Comparison of ENCODE assay signal across 9 cellular contexts in the genomic region with DNA sequence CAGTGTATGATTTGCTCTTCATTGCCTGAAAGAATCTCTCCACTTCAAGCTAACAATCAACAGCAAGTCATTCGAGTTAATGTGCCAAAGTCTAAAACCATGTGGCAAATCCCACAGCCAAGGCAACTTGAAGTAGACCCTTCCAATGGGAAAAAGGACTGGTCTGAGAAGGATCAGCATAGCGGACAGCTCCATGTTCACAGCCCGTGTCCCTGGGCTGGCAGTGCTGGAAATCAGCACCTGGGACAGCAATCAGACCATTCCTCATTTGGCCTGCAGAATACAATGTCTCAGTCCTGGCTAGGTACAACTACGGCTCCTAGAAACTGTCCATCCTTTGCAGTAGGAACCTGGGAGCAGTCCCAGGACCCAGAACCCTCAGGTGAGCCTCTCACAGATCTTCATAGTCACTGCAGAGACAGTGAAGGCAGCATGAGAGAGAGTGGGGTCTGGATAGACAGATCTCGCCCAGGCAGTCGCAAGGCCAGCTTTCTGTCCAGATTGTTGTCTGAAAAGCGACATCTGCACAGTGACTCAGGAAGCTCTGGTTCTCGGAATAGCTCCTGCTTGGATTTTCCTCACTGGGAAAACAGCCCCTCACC. TPM values are rescaled to one million over a fixed set of nuclear protein-coding genes. Genes with fewer than 3 reads are reported as not detected.
DNase-seq lines count a peak whose midpoint lies in the region; ATAC-seq, FAIRE-seq and TF ChIP-seq lines count a peak whose summit lies in the region.
"Had no signal": no experiment of that assay in that cellular context is flagged by ENCODE, and none has a peak within 500 bp of the region (broad histone marks: within the 10 kb centered on the region; RNA-seq: fewer than 3 reads in every experiment).

No MANE protein-coding gene starts in this region.

- H3K4me3 ChIP-seq in DND-41 (ENCODE audit: low read depth in 1 of 2, low read length in 2 of 2), result no peak overlapping the region
- H3K4me3 ChIP-seq in right lobe of liver, result no peak overlapping the region

- DNase-seq in DND-41 (peak; percentile 66), M059J (ENCODE audit: low read depth) (peak; percentile 34), cerebellar cortex (ENCODE audit: low spot score) (peak; percentile 3), right lobe of liver (no peak), germinal center (ENCODE audit: low spot score) (no peak), RCC 7860 (ENCODE audit: low spot score) (no peak)

- no peaks in the 10 kb centered on the region for H3K36me3 ChIP-seq in DND-41 (ENCODE audit: insufficient read depth, low read length)
- no peaks in the 10 kb centered on the region for H3K36me3 ChIP-seq in right lobe of liver

- intact Hi-C loops in right lobe of liver (cut with DNase I), result no loop called here

- no peak for TF ChIP-seq POLR2A in right lobe of liver (IDR thresholded peaks at IDR 0.05)

- WGBS in right lobe of liver (ENCODE audit: insufficient coverage, low coverage, low lambda C conversion rate, missing lambda C conversion rate), result 53% methylated on average over 4 of the region's 8 CpGs

- no peak overlapping the region for H3K4me2 ChIP-seq in DND-41 (ENCODE audit: insufficient read depth, low read length)

- TF ChIP-seq CTCF in DND-41 (IDR thresholded peaks at IDR 0.05; ENCODE audit: borderline replicate concordance, extremely low read depth, low read length, poor library complexity, severe bottlenecking) (no peak), right lobe of liver (IDR thresholded peaks at IDR 0.05) (no peak)

- ATAC-seq in DND-41 (ENCODE audit: insufficient read depth, low read depth), result peak; percentile 98
- peak in 3 of 4 donors; percentile 49 to 73 (median 52) for ATAC-seq in right lobe of liver
- ATAC-seq in HG03469 (IDR thresholded peaks at IDR 0.05; ENCODE audit: unreplicated experiment), result no peak
- ATAC-seq in activated CD4-positive, CD25-positive, alpha-beta regulatory T cell treated with anti-CD3 and anti-CD28 coated beads, Interleukin-2, amount 50 U/mL, for 24 hours, result no peak

- H3K9me3 ChIP-seq in DND-41 (ENCODE audit: insufficient read depth, low read length, severe bottlenecking) (no peaks in the 10 kb centered on the region), right lobe of liver (no peaks in the 10 kb centered on the region)

- no peaks in the 10 kb centered on the region for H3K79me2 ChIP-seq in DND-41 (ENCODE audit: insufficient read depth, low read length)

- H3K9ac ChIP-seq in DND-41 (ENCODE audit: low read depth, low read length), result no peak overlapping the region

- no peak for FAIRE-seq in RCC 7860 (lab: Jason Lieb, UNC)
- FAIRE-seq: GM12891 had no signal

- H3K27me3 ChIP-seq in DND-41 (ENCODE audit: insufficient read depth, low read length, poor library complexity), result no peaks in the 10 kb centered on the region
- H3K27me3 ChIP-seq in right lobe of liver, result no peaks in the 10 kb centered on the region

- H2AFZ ChIP-seq in DND-41 (ENCODE audit: low read depth, low read length), result no peak overlapping the region

- H4K20me1 ChIP-seq in DND-41 (ENCODE audit: insufficient read depth, low read length), result no peaks in the 10 kb centered on the region

- H3K27ac ChIP-seq in DND-41 (ENCODE audit: low read length), result no peak overlapping the region
- H3K27ac ChIP-seq in right lobe of liver, result no peak overlapping the region

- H3K4me1 ChIP-seq in DND-41 (ENCODE audit: insufficient read depth, low read length) (no peaks in the 10 kb centered on the region), right lobe of liver (no peaks in the 10 kb centered on the region)

RNA-seq across cellular contexts. Expression of a gene that starts 1.1 kb away (rescaled TPM):
- not detected in 2 replicates for total RNA-seq in M059J (2014; rRNA removed; shearing (Covaris generic))
- total RNA-seq in right lobe of liver, result not detected

Comparison
In these comparisons a context has a peak if more than half of its experiments do, and no peak if none do; other contexts are left out.
1. ATAC-seq: peak in DND-41 (single experiment) and right lobe of liver (3 of 4); none in HG03469 (single experiment) and activated CD4-positive, CD25-positive, alpha-beta regulatory T cell treated with anti-CD3 and anti-CD28 coated beads, Interleukin-2, amount 50 U/mL, for 24 hours (0 of 2).
2. DNase-seq: peak in DND-41 (single experiment), M059J (single experiment) and cerebellar cortex (single experiment); none in right lobe of liver (0 of 3), germinal center (single experiment) and RCC 7860 (single experiment).